ENCODE assay signal across 3 cellular contexts in genomic region chr11:5249807-5250396, GRCh38. TPM values are rescaled to one million over a fixed set of nuclear protein-coding genes. Genes with fewer than 3 reads are reported as not detected.
"Had no signal": no experiment of that assay in that cellular context is flagged by ENCODE, and none has a peak within 500 bp of the region (broad histone marks: within the 10 kb centered on the region; RNA-seq: fewer than 3 reads in every experiment).

Gene HBG1 (minus strand): TSS chr11:5249857. CDS start chr11:5249804, 53 bp downstream.

RNA-seq across cellular contexts. Expression of gene HBG1, which starts in this region (rescaled TPM):
- total RNA-seq: NCI-H460, Right ventricle myocardium superior, SJSA1 had no signal
